ENCODE assay signal across 16 cellular contexts in genomic region chr11:130599073-130599654, GRCh38.
DNase-seq lines count a peak whose midpoint lies in the region; ATAC-seq and TF ChIP-seq lines count a peak whose summit lies in the region.
"Had no signal": no experiment of that assay in that cellular context is flagged by ENCODE, and none has a peak within 500 bp of the region (broad histone marks: within the 10 kb centered on the region; RNA-seq: fewer than 3 reads in every experiment).

No MANE protein-coding gene starts in this region.

- peak; percentile 66 for DNase-seq in NCI-H2196 (lab: John Stamatoyannopoulos, UW; ENCODE audit: unreplicated experiment)
- DNase-seq in NCI-H2196 treated with DMSO at 0.1 percent for 48 hours (lab: John Stamatoyannopoulos, UW; ENCODE audit: unreplicated experiment) = no peak
- peak; percentile 86 for DNase-seq in endodermal cell
- DNase-seq in left lung = peak in 1 of 2 donors; percentile 78
- DNase-seq in upper lobe of right lung = peak; percentile 87
- DNase-seq in ecto neural progenitor cell (ENCODE audit: low spot score) = no peak
- no peak for DNase-seq in LoVo (ENCODE audit: low spot score)
- no peak for DNase-seq in KG1 (lab: John Stamatoyannopoulos, UW)
- DNase-seq: activated B cell treated with CpG ODN at 0.5 μM for 24 hours; activated naive CD4-positive, alpha-beta T cell treated with Interleukin-2 at 50 U/mL for 16 hours; GF-D8; KBM-7; naive thymus-derived CD8-positive, alpha-beta T cell; NCI-H146; NCI-H748 treated with DMSO at 0.1 percent for 48 hours had no signal

- intact Hi-C loops in left lung (cut with DNase I) = no loop called here
- intact Hi-C loops in upper lobe of right lung (cut with DNase I) = no loop called here

- no peaks in the 10 kb centered on the region for H3K27me3 Mint-ChIP-seq in endodermal cell (ENCODE audit: insufficient read depth)
- H3K27me3 Mint-ChIP-seq: activated B cell treated with CpG ODN at 0.5 μM for 24 hours had no signal

- H3K27ac ChIP-seq in endodermal cell (ENCODE audit: low read depth, low read length) = no peak overlapping the region
- no peak overlapping the region for H3K27ac ChIP-seq in left lung
- H3K27ac ChIP-seq in upper lobe of right lung = no peak overlapping the region

- TF ChIP-seq CTCF in endodermal cell (conservative IDR thresholded peaks at IDR 0.05) = no peak
- TF ChIP-seq CTCF in left lung (IDR thresholded peaks at IDR 0.05) = no peak
- TF ChIP-seq CTCF in upper lobe of right lung (IDR thresholded peaks at IDR 0.05) = no peak

- H3K9me3 ChIP-seq in endodermal cell (ENCODE audit: control insufficient read depth, low read length) = no peaks in the 10 kb centered on the region
- H3K9me3 ChIP-seq in left lung = no peaks in the 10 kb centered on the region
- no peaks in the 10 kb centered on the region for H3K9me3 ChIP-seq in upper lobe of right lung

- peaks cover 4% of the 10 kb centered on the region for H3K36me3 Mint-ChIP-seq in endodermal cell (ENCODE audit: low read depth)
- H3K36me3 Mint-ChIP-seq: naive thymus-derived CD8-positive, alpha-beta T cell had no signal

- H3K27me3 ChIP-seq in endodermal cell (ENCODE audit: control insufficient read depth, insufficient read depth, low read length, poor library complexity, severe bottlenecking) (no peaks in the 10 kb centered on the region), left lung (no peaks in the 10 kb centered on the region), upper lobe of right lung (no peaks in the 10 kb centered on the region)

- peaks cover 19% of the 10 kb centered on the region for H3K9me3 Mint-ChIP-seq in endodermal cell
- H3K9me3 Mint-ChIP-seq: activated B cell treated with CpG ODN at 0.5 μM for 24 hours had no signal

- H3K4me1 Mint-ChIP-seq in endodermal cell = peaks cover 17% of the 10 kb centered on the region
- H3K4me1 Mint-ChIP-seq: activated B cell treated with CpG ODN at 0.5 μM for 24 hours; naive thymus-derived CD8-positive, alpha-beta T cell had no signal

- no peak overlapping the region for H3K9ac ChIP-seq in endodermal cell (ENCODE audit: extremely low read depth, low read length, poor library complexity, severe bottlenecking)

- peak; percentile 64 for ATAC-seq in left lung
- ATAC-seq in upper lobe of right lung = peak; percentile 71
- ATAC-seq: naive thymus-derived CD8-positive, alpha-beta T cell had no signal

- H3K36me3 ChIP-seq in endodermal cell (ENCODE audit: control insufficient read depth, insufficient read depth, low read length) = no peaks in the 10 kb centered on the region
- H3K36me3 ChIP-seq in left lung = no peaks in the 10 kb centered on the region
- H3K36me3 ChIP-seq in upper lobe of right lung = no peaks in the 10 kb centered on the region

- no peak overlapping the region for H3K4me3 Mint-ChIP-seq in endodermal cell
- H3K4me3 Mint-ChIP-seq: activated B cell treated with CpG ODN at 0.5 μM for 24 hours; H9; naive thymus-derived CD8-positive, alpha-beta T cell had no signal

- H3K27ac Mint-ChIP-seq in endodermal cell = no peak overlapping the region
- H3K27ac Mint-ChIP-seq: activated B cell treated with CpG ODN at 0.5 μM for 24 hours; naive thymus-derived CD8-positive, alpha-beta T cell had no signal

- H3K4me1 ChIP-seq in endodermal cell (ENCODE audit: control insufficient read depth, insufficient read depth, low read length) = peaks cover 2% of the 10 kb centered on the region
- no peaks in the 10 kb centered on the region for H3K4me1 ChIP-seq in left lung
- H3K4me1 ChIP-seq in upper lobe of right lung = peaks cover 5% of the 10 kb centered on the region

- no peak overlapping the region for H3K4me3 ChIP-seq in endodermal cell (ENCODE audit: low read length)
- H3K4me3 ChIP-seq in left lung = no peak overlapping the region
- no peak overlapping the region for H3K4me3 ChIP-seq in upper lobe of right lung

- WGBS in endodermal cell (ENCODE audit: insufficient coverage in 1 of 2, insufficient read length in 1 of 2), 2 experiments = 85 to 87% methylated on average over 4 of the region's 4 CpGs

Comparison
In these comparisons a context has a peak if more than half of its experiments do, and no peak if none do; other contexts are left out.
1. DNase-seq: peak in NCI-H2196 (single experiment), endodermal cell (single experiment) and upper lobe of right lung (single experiment); none in NCI-H2196 treated with DMSO at 0.1 percent for 48 hours (single experiment), ecto neural progenitor cell (single experiment), LoVo (single experiment) and KG1 (single experiment).